Comparison of ENCODE assay signal across 11 cellular contexts in the genomic region with DNA sequence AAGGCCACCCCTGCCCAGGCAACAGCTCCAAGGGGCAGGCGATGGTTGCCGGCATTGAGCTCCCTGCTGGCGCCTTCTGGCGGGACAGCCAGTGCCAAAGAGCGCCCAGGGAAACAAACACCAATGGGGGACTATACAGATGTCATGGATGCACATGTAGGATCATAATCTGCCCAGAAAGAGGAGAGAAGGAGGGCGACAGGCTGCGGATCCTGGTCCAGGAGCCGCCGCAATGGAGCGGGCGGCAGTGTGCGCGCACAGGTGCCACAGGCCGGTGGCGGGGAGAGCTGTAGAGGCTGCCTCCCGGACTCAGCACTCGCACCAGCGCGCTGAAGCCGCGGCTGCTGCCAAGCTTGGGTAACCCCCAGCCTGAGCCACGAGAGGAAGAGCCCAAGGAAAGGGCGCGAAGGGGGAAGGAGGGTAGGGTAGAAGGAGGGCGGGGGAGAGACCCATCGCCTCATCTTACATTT. TPM values are rescaled to one million over a fixed set of nuclear protein-coding genes. Genes with fewer than 3 reads are reported as not detected.
DNase-seq lines count a peak whose midpoint lies in the region; ATAC-seq and TF ChIP-seq lines count a peak whose summit lies in the region.
"Had no signal": no experiment of that assay in that cellular context is flagged by ENCODE, and none has a peak within 500 bp of the region (broad histone marks: within the 10 kb centered on the region; RNA-seq: fewer than 3 reads in every experiment).

No MANE protein-coding gene starts in this region.

- POLR2A ChIA-PET in PC-9 (lab: Charles Lee; ENCODE audit: unreplicated experiment), result interaction anchor here (0.6 to 0.9 kb wide), 4 partner anchors 44 to 1249 kb away, joined by 3 to 5 read pairs (median 4); no protein-coding TSS in a partner anchor
- POLR2A ChIA-PET in CD4-positive, alpha-beta T cell (lab: Charles Lee), result no interaction called here

- H3K9me2 ChIP-seq in PC-9 (ENCODE audit: insufficient read depth), result no peaks in the 10 kb centered on the region

- no peaks in the 10 kb centered on the region for H3K9me3 Mint-ChIP-seq in CD4-positive, alpha-beta T cell

- H3F3A ChIP-seq in PC-9 (ENCODE audit: insufficient read depth, low read depth), result no peaks in the 10 kb centered on the region

- no peaks in the 10 kb centered on the region for H4K20me1 ChIP-seq in PC-9 (ENCODE audit: insufficient read depth)

- TF ChIP-seq RAD21 in Ishikawa (IDR thresholded peaks at IDR 0.05; ENCODE audit: low read depth), result no peak

- TF ChIP-seq POLR2A in sigmoid colon (IDR thresholded peaks at IDR 0.05), result no peak

- H3K4me1 ChIP-seq in PC-9 (replicated peaks; ENCODE audit: insufficient read depth), result peaks cover 32% of the 10 kb centered on the region
- H3K4me1 ChIP-seq in sigmoid colon, result peaks cover 0 to 14% (median 0%) of the 10 kb centered on the region in 4 donors
- H3K4me1 ChIP-seq: adrenal gland had no signal

- CTCF ChIA-PET in PC-9 (lab: Charles Lee), result interaction anchor here (0.7 kb wide), 1 partner anchor 62 kb away, joined by 3 read pairs; no protein-coding TSS in a partner anchor
- CTCF ChIA-PET in CD4-positive, alpha-beta T cell (lab: Charles Lee), result no interaction called here

- H2AFZ ChIP-seq in PC-9, result peak overlapping the region; percentile 97

- WGBS in sigmoid colon, 2 donors, result 5 to 14% methylated on average over 26 of the region's 26 CpGs

- intact Hi-C loops in PC-9 (cut with micrococcal nuclease; ENCODE audit: unreplicated experiment) (loop anchor here (5.0 kb wide), 2 partner anchors 182 to 452 kb away; no protein-coding TSS in a partner anchor), sigmoid colon (cut with DNase I) (no loop called here)
- intact Hi-C loops in CD4-positive, alpha-beta T cell (cut with DNase I, micrococcal nuclease), result no loop called here

- no peak overlapping the region for H3K4me3 Mint-ChIP-seq in CD4-positive, alpha-beta T cell

- H3K4me3 ChIP-seq in PC-9 (peak overlapping the region; percentile 80), iPS-11a (ENCODE audit: low read depth, low read length) (peak overlapping the region; percentile 53), sigmoid colon (peak overlapping the region; percentile 35 to 54 (median 50))
- H3K4me3 ChIP-seq: adrenal gland had no signal

- TF ChIP-seq EP300 in Ishikawa (IDR thresholded peaks at IDR 0.05; ENCODE audit: borderline replicate concordance) (no peak), sigmoid colon (IDR thresholded peaks at IDR 0.05) (no peak)

- H3K27me3 Mint-ChIP-seq in CD4-positive, alpha-beta T cell, result peaks cover 34% of the 10 kb centered on the region

- BruUV-seq in PC-9 (replicated peaks; lab: Mats Ljungman, UMichigan), result no TSS peak

- no peak overlapping the region for H3K27ac Mint-ChIP-seq in CD4-positive, alpha-beta T cell

- H3K4me1 Mint-ChIP-seq in CD4-positive, alpha-beta T cell (ENCODE audit: low read depth), result no peaks in the 10 kb centered on the region

- H3K36me3 ChIP-seq in PC-9 (ENCODE audit: low read depth), result no peaks in the 10 kb centered on the region
- no peaks in the 10 kb centered on the region for H3K36me3 ChIP-seq in sigmoid colon
- H3K36me3 ChIP-seq: adrenal gland had no signal

- peaks cover 28% of the 10 kb centered on the region for H3K79me2 ChIP-seq in PC-9 (ENCODE audit: low read depth)

- H3K27me3 ChIP-seq in PC-9 (ENCODE audit: insufficient read depth, low read depth) (no peaks in the 10 kb centered on the region), sigmoid colon (peaks cover 0 to 18% (median 0%) of the 10 kb centered on the region in 3 donors)
- peaks cover 29% of the 10 kb centered on the region for H3K27me3 ChIP-seq in CD4-positive, alpha-beta T cell (ENCODE audit: control insufficient read depth, insufficient read depth, low read length)

- H3K27ac ChIP-seq in PC-9 (peak overlapping the region; percentile 31), sigmoid colon (peak overlapping the region in 3 of 4 donors; percentile 21 to 65 (median 34))
- no peak overlapping the region for H3K27ac ChIP-seq in CD4-positive, alpha-beta T cell (ENCODE audit: low read depth, low read length)

- no peaks in the 10 kb centered on the region for H3K36me3 Mint-ChIP-seq in CD4-positive, alpha-beta T cell (ENCODE audit: low read depth)

- TF ChIP-seq CTCF in PC-9 (conservative IDR thresholded peaks at IDR 0.05) (no peak), sigmoid colon (IDR thresholded peaks at IDR 0.05) (no peak)
- no peak for TF ChIP-seq CTCF in CD4-positive, alpha-beta T cell (IDR thresholded peaks at IDR 0.05)

- DNase-seq in PC-9 (peak; percentile 72 to 81), sigmoid colon (peak; percentile 61), MV-4-11 (lab: John Stamatoyannopoulos, UW) (no peak)
- DNase-seq in CD4-positive, alpha-beta T cell, result no peak

- no peak for ATAC-seq in GM18498 (IDR thresholded peaks at IDR 0.05; ENCODE audit: unreplicated experiment)
- no peak for ATAC-seq in CD4-positive, alpha-beta T cell (ENCODE audit: poor library complexity)
- no peak for ATAC-seq in GM18520 (IDR thresholded peaks at IDR 0.05; ENCODE audit: unreplicated experiment)
- ATAC-seq: HCT116 had no signal

- no peaks in the 10 kb centered on the region for H3K9me3 ChIP-seq in PC-9 (ENCODE audit: insufficient read depth, low read depth)
- H3K9me3 ChIP-seq in sigmoid colon, result no peaks in the 10 kb centered on the region
- no peaks in the 10 kb centered on the region for H3K9me3 ChIP-seq in CD4-positive, alpha-beta T cell (ENCODE audit: control insufficient read depth, low read length)
- H3K9me3 ChIP-seq: adrenal gland had no signal

- peak overlapping the region; percentile 95 for H3K4me2 ChIP-seq in PC-9

TF ChIP-seq in Ishikawa, 13 proteins besides CTCF, POLR2A, EP300 and RAD21:
- TF ChIP-seq, protein P1, sequence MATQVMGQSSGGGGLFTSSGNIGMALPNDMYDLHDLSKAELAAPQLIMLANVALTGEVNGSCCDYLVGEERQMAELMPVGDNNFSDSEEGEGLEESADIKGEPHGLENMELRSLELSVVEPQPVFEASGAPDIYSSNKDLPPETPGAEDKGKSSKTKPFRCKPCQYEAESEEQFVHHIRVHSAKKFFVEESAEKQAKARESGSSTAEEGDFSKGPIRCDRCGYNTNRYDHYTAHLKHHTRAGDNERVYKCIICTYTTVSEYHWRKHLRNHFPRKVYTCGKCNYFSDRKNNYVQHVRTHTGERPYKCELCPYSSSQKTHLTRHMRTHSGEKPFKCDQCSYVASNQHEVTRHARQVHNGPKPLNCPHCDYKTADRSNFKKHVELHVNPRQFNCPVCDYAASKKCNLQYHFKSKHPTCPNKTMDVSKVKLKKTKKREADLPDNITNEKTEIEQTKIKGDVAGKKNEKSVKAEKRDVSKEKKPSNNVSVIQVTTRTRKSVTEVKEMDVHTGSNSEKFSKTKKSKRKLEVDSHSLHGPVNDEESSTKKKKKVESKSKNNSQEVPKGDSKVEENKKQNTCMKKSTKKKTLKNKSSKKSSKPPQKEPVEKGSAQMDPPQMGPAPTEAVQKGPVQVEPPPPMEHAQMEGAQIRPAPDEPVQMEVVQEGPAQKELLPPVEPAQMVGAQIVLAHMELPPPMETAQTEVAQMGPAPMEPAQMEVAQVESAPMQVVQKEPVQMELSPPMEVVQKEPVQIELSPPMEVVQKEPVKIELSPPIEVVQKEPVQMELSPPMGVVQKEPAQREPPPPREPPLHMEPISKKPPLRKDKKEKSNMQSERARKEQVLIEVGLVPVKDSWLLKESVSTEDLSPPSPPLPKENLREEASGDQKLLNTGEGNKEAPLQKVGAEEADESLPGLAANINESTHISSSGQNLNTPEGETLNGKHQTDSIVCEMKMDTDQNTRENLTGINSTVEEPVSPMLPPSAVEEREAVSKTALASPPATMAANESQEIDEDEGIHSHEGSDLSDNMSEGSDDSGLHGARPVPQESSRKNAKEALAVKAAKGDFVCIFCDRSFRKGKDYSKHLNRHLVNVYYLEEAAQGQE (IDR thresholded peaks at IDR 0.05; ENCODE audit: low read depth), result no peak
- TF ChIP-seq, protein P2, sequence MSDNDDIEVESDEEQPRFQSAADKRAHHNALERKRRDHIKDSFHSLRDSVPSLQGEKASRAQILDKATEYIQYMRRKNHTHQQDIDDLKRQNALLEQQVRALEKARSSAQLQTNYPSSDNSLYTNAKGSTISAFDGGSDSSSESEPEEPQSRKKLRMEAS (IDR thresholded peaks at IDR 0.05), result peak; percentile 41; the same call in 1 of the 2 replicates
- TF ChIP-seq TEAD4 (IDR thresholded peaks at IDR 0.05), result no peak
- no peak for TF ChIP-seq TCF12 (IDR thresholded peaks at IDR 0.05; ENCODE audit: low read depth)
- no peak for TF ChIP-seq EGR1 (IDR thresholded peaks at IDR 0.05)
- no peak for TF ChIP-seq CEBPB (IDR thresholded peaks at IDR 0.05)

RNA-seq across cellular contexts. Expression of a gene that starts 0.4 kb away (rescaled TPM):
- total RNA-seq in PC-9 (2021), result 5.2 and 6.9 TPM in 2 replicates
- total RNA-seq in sigmoid colon, result 1 to 10 TPM in 2 of 4 donors, under 1 TPM in 2; 0.54 to 2.1 (median 0.85) TPM
- polyA plus RNA-seq in sigmoid colon, result under 1 TPM in 1 of 3 donors, not detected in 2; 0.01 TPM
- not detected for total RNA-seq in CD4-positive, alpha-beta T cell
- total RNA-seq: LHCN-M2 had no signal

Comparison
In these comparisons a context has a peak if more than half of its experiments do, and no peak if none do; other contexts are left out.
1. DNase-seq: peak in PC-9 (2 of 2) and sigmoid colon (single experiment); none in CD4-positive, alpha-beta T cell (0 of 10) and MV-4-11 (single experiment).
2. Peak in every context shown above with its lines, with median percentiles within 50 percentile points of each other: H3K4me3 ChIP-seq.